20 cellular contexts compared by ENCODE assay signal in genomic region chr12:87690236-87690810, GRCh38.
"Had no signal": no experiment of that assay in that cellular context is flagged by ENCODE, and none has a peak within 500 bp of the region (broad histone marks: within the 10 kb centered on the region; RNA-seq: fewer than 3 reads in every experiment).

No MANE protein-coding gene starts in this region.

- H3K36me3 ChIP-seq: breast epithelium, esophagus muscularis mucosa, tibial artery had no signal

- FAIRE-seq: islet of Langerhans had no signal

- H3K4me1 ChIP-seq: breast epithelium had no signal

- H3K4me3 ChIP-seq: breast epithelium, esophagus muscularis mucosa, lung, tibial artery had no signal

- H3K27ac ChIP-seq: breast epithelium, esophagus muscularis mucosa, tibial artery had no signal

- H3K27me3 ChIP-seq: breast epithelium, esophagus muscularis mucosa, tibial artery had no signal

- H3K4me3 Mint-ChIP-seq: activated T-cell treated with anti-CD3 and anti-CD28 coated beads, Interleukin-2, amount 50 U/mL, for 72 hours; mesothelial cell of epicardium; nephron had no signal

- H3K27ac Mint-ChIP-seq: activated T-cell treated with anti-CD3 and anti-CD28 coated beads, Interleukin-2, amount 50 U/mL, for 72 hours; mesothelial cell of epicardium; nephron had no signal

- DNase-seq: activated CD4-positive, alpha-beta T cell treated with anti-CD3 and anti-CD28 coated beads, Interleukin-2, amount 50 U/mL, for 4 hours; activated effector memory CD4-positive, alpha-beta T cell treated with anti-CD3 and anti-CD28 coated beads, Interleukin-2, amount 50 U/mL, for 16 hours; activated naive CD4-positive, alpha-beta T cell treated with anti-CD3 and anti-CD28 coated beads, Interleukin-2, amount 50 U/mL, for 16 hours; activated T-cell treated with anti-CD3 and anti-CD28 coated beads, Interleukin-2, amount 50 U/mL, for 72 hours; aorta; effector CD8-positive, alpha-beta T cell; occipital lobe; posterior cingulate gyrus; stimulated activated CD4-positive, alpha-beta T cell treated with anti-CD3 and anti-CD28 coated beads, Interleukin-2, amount 100 ng/mL, for 24 hours; stimulated activated naive CD4-positive, alpha-beta T cell treated with Interleukin-2 at 50 U/mL for 16 hours; substantia nigra; T-helper 2 cell; tibial artery had no signal

- ATAC-seq: activated T-cell treated with anti-CD3 and anti-CD28 coated beads, Interleukin-2, amount 50 U/mL, for 72 hours; left lobe of liver had no signal

- H3K9me3 ChIP-seq: breast epithelium, esophagus muscularis mucosa, tibial artery had no signal

- H3K36me3 Mint-ChIP-seq: mesothelial cell of epicardium had no signal

- H3K9me3 Mint-ChIP-seq: nephron had no signal
